In the genomic region with DNA sequence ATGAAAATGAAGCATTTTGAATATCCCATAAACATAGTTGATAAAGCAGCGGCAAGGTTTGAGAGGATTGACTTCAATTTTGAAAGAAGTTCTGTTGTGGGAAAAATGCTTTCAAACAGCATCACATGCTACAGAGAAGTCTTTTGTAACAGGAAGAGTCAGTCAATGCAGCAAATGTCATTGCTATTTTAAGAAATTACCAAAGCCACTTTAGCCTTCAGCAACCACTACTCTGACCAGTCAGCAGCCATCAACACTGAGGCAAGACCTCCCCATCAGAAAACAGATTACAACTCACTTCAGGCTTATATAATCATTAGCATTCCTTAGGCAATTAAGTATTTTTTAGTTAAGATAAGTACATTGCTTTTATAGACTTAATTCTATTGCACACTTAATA, we compare ENCODE assay signal across 25 cellular contexts. TPM values are rescaled to one million over a fixed set of nuclear protein-coding genes. Genes with fewer than 3 reads are reported as not detected.
DNase-seq lines count a peak whose midpoint lies in the region; ATAC-seq and TF ChIP-seq lines count a peak whose summit lies in the region.
"Had no signal": no experiment of that assay in that cellular context is flagged by ENCODE, and none has a peak within 500 bp of the region (broad histone marks: within the 10 kb centered on the region; RNA-seq: fewer than 3 reads in every experiment).

No MANE protein-coding gene starts in this region.

- H3K27ac ChIP-seq in heart left ventricle (peak overlapping the region in 1 of 12 donors; percentile 23), left ventricle myocardium inferior (replicated peaks) (no peak overlapping the region)
- H3K27ac ChIP-seq: ascending aorta, colonic mucosa, upper lobe of left lung had no signal

- H3K36me3 Mint-ChIP-seq in chondrocyte (ENCODE audit: low read depth) = no peaks in the 10 kb centered on the region
- H3K36me3 Mint-ChIP-seq: CD4-positive, alpha-beta memory T cell had no signal

- TF ChIP-seq POLR2A in heart left ventricle (IDR thresholded peaks at IDR 0.05) = no peak

- peaks cover 7% of the 10 kb centered on the region for H3K9me3 Mint-ChIP-seq in chondrocyte (ENCODE audit: low read depth)
- H3K9me3 Mint-ChIP-seq: activated naive CD4-positive, alpha-beta T cell treated with anti-CD3 and anti-CD28 coated beads for 36 hours; nephron had no signal

- intact Hi-C loops in heart left ventricle (cut with DNase I) = no loop called here
- intact Hi-C loops in left ventricle myocardium inferior (cut with micrococcal nuclease) = no loop called here

- H3K36me3 ChIP-seq in heart left ventricle (no peaks in the 10 kb centered on the region), left ventricle myocardium inferior (no peaks in the 10 kb centered on the region)
- H3K36me3 ChIP-seq: ascending aorta, colonic mucosa, upper lobe of left lung had no signal

- no peaks in the 10 kb centered on the region for H3K4me1 Mint-ChIP-seq in chondrocyte (ENCODE audit: low read depth)
- H3K4me1 Mint-ChIP-seq: nephron had no signal

- peaks cover 0 to 13% (median 0%) of the 10 kb centered on the region in 12 donors for H3K9me3 ChIP-seq in heart left ventricle
- H3K9me3 ChIP-seq in left ventricle myocardium inferior (replicated peaks) = peaks cover 15% of the 10 kb centered on the region
- H3K9me3 ChIP-seq: ascending aorta, colonic mucosa, upper lobe of left lung had no signal

- DNase-seq in heart left ventricle = peak in 1 of 5 donors; percentile 9
- no peak for DNase-seq in left ventricle myocardium inferior
- DNase-seq in NAMALWA (ENCODE audit: low spot score) = peak; percentile 55
- peak; percentile 30 for DNase-seq in globus pallidus (ENCODE audit: low spot score)
- DNase-seq in NCI-H2029 (lab: John Stamatoyannopoulos, UW) = no peak
- no peak for DNase-seq in chondrocyte (ENCODE audit: low spot score)
- no peak for DNase-seq in activated CD8-positive, alpha-beta memory T cell treated with anti-CD3 and anti-CD28 coated beads for 24 hours
- DNase-seq in middle frontal gyrus (ENCODE audit: extremely low spot score, low spot score) = no peak
- DNase-seq: activated CD4-positive, alpha-beta T cell treated with anti-CD3 and anti-CD28 coated beads for 4 hours; activated naive CD4-positive, alpha-beta T cell treated with anti-CD3 and anti-CD28 coated beads for 36 hours; CD4-positive, alpha-beta memory T cell; colonic mucosa; NCI-H1092 treated with DMSO at 0.1 percent for 48 hours; NCI-H774; Right ventricle myocardium superior; stimulated activated naive CD8-positive, alpha-beta T cell treated with anti-CD3 and anti-CD28 coated beads, Interleukin-15, Interleukin-2, amounts not matched to agents 100 U/mL and 50 U/mL, for 24 hours; upper lobe of left lung had no signal

- 75 to 87% (median 77%) methylated on average over 1 of the region's 1 CpG for WGBS in heart left ventricle, 4 donors

- ATAC-seq in heart left ventricle = peak in 3 of 4 donors; percentile 58 to 81 (median 63)
- ATAC-seq: HCT116; HepG2; left lobe of liver; stimulated activated naive CD8-positive, alpha-beta T cell treated with anti-CD3 and anti-CD28 coated beads, Interleukin-15, Interleukin-2, amounts not matched to agents 100 U/mL and 50 U/mL, for 24 hours had no signal

- no peak overlapping the region for H3K27ac Mint-ChIP-seq in chondrocyte (ENCODE audit: unreplicated experiment)
- H3K27ac Mint-ChIP-seq: activated naive CD4-positive, alpha-beta T cell treated with anti-CD3 and anti-CD28 coated beads for 36 hours; CD4-positive, alpha-beta memory T cell; nephron had no signal

- H3K27me3 ChIP-seq in heart left ventricle = no peaks in the 10 kb centered on the region
- H3K27me3 ChIP-seq in left ventricle myocardium inferior (ENCODE audit: low read depth) = no peaks in the 10 kb centered on the region
- H3K27me3 ChIP-seq: ascending aorta, colonic mucosa, upper lobe of left lung had no signal

- peaks cover 0 to 5% (median 0%) of the 10 kb centered on the region in 12 donors for H3K4me1 ChIP-seq in heart left ventricle
- no peaks in the 10 kb centered on the region for H3K4me1 ChIP-seq in left ventricle myocardium inferior
- H3K4me1 ChIP-seq: ascending aorta, colonic mucosa, upper lobe of left lung had no signal

- H3K4me3 Mint-ChIP-seq in chondrocyte (ENCODE audit: unreplicated experiment) = no peak overlapping the region
- H3K4me3 Mint-ChIP-seq: activated naive CD4-positive, alpha-beta T cell treated with anti-CD3 and anti-CD28 coated beads for 36 hours; CD4-positive, alpha-beta memory T cell; nephron had no signal

- H3K4me3 ChIP-seq in heart left ventricle (no peak overlapping the region), left ventricle myocardium inferior (no peak overlapping the region)
- H3K4me3 ChIP-seq: ascending aorta, colonic mucosa, upper lobe of left lung had no signal

- TF ChIP-seq CTCF in heart left ventricle (IDR thresholded peaks at IDR 0.05) (no peak), left ventricle myocardium inferior (IDR thresholded peaks at IDR 0.05; ENCODE audit: borderline replicate concordance) (no peak), chondrocyte (IDR thresholded peaks at IDR 0.05) (no peak)

- peaks cover 2% of the 10 kb centered on the region for H3K27me3 Mint-ChIP-seq in chondrocyte (ENCODE audit: low read depth)

RNA-seq across cellular contexts. Expression of a gene that starts 33.8 kb away (rescaled TPM):
- total RNA-seq in heart left ventricle = 1 to 10 TPM in 2 of 9 donors, under 1 TPM in 1, not detected in 6; 0.20 to 1.4 (median 1.0) TPM
- under 1 TPM in 1 of 2 donors, not detected in 1; 0.04 TPM for polyA plus RNA-seq in heart left ventricle
- 0.08 TPM for total RNA-seq in left ventricle myocardium inferior
- total RNA-seq in chondrocyte = not detected in 3 replicates
- total RNA-seq: A172, ascending aorta, Daoy, HepG2, left lobe of liver, Right ventricle myocardium superior had no signal
- polyA plus RNA-seq: HepG2 had no signal

RNA-seq across cellular contexts. Expression of a gene that starts 42.6 kb away (rescaled TPM):
- total RNA-seq in heart left ventricle = not detected
- polyA plus RNA-seq in heart left ventricle = under 1 TPM in 1 of 2 donors, not detected in 1; 0.07 TPM
- total RNA-seq in left ventricle myocardium inferior = not detected
- total RNA-seq in chondrocyte = not detected in 3 replicates
- total RNA-seq: A172; activated naive CD4-positive, alpha-beta T cell treated with anti-CD3 and anti-CD28 coated beads for 36 hours; ascending aorta; CD4-positive, alpha-beta memory T cell; Daoy; frontal cortex; HepG2; left lobe of liver; Right ventricle myocardium superior had no signal
- polyA plus RNA-seq: HepG2 had no signal

Comparison
In these comparisons a context has a peak if more than half of its experiments do, and no peak if none do; other contexts are left out.
1. DNase-seq: peak in NAMALWA (single experiment) and globus pallidus (single experiment); none in left ventricle myocardium inferior (single experiment), NCI-H2029 (single experiment), chondrocyte (single experiment), activated CD8-positive, alpha-beta memory T cell treated with anti-CD3 and anti-CD28 coated beads for 24 hours (single experiment) and middle frontal gyrus (single experiment).